37 cellular contexts compared by ENCODE assay signal in genomic region chr10:105725007-105725406, GRCh38.
DNase-seq lines count a peak whose midpoint lies in the region; ATAC-seq, FAIRE-seq and TF ChIP-seq lines count a peak whose summit lies in the region.
"Had no signal": no experiment of that assay in that cellular context is flagged by ENCODE, and none has a peak within 500 bp of the region (broad histone marks: within the 10 kb centered on the region; RNA-seq: fewer than 3 reads in every experiment).

No MANE protein-coding gene starts in this region.

- no peak for TF ChIP-seq POLR2A in breast epithelium (IDR thresholded peaks at IDR 0.05)
- no peak for TF ChIP-seq POLR2A in H1 (IDR thresholded peaks at IDR 0.05; ENCODE audit: control extremely low read depth in 1 of 2, low read depth in 2 of 2, low read length in 2 of 2)
- no peak for TF ChIP-seq POLR2A in esophagus muscularis mucosa (IDR thresholded peaks at IDR 0.05; ENCODE audit: low read depth)

- H3K36me3 Mint-ChIP-seq in MCF 10A (ENCODE audit: insufficient read depth, unreplicated experiment), result no peaks in the 10 kb centered on the region
- H3K36me3 Mint-ChIP-seq: CD14-positive monocyte; CD4-positive, alpha-beta memory T cell; CD4-positive, CD25-positive, alpha-beta regulatory T cell; CD8-positive, alpha-beta T cell had no signal

- no peak overlapping the region for H2BK12ac ChIP-seq in H1 (ENCODE audit: low read depth, low read length)
- H2BK12ac ChIP-seq in trophoblast cell (ENCODE audit: low read length), result no peak overlapping the region

- H4K91ac ChIP-seq in H1 (replicated peaks; ENCODE audit: insufficient read length, low read length) (no peak overlapping the region), trophoblast cell (ENCODE audit: low read depth, low read length) (no peak overlapping the region)

- H3K27ac ChIP-seq in breast epithelium, result no peak overlapping the region
- no peak overlapping the region for H3K27ac ChIP-seq in H1 (ENCODE audit: low read depth, low read length)
- no peak overlapping the region for H3K27ac ChIP-seq in esophagus muscularis mucosa (replicated peaks in 1 of 4)
- H3K27ac ChIP-seq in trophoblast cell (ENCODE audit: low read depth, low read length), result no peak overlapping the region
- H3K27ac ChIP-seq: 22Rv1; A549; BLaER1; BLaER1 treated with 17β-estradiol and CSF1 and Interleukin-3, amounts not matched to agents 10 nM and 100 nM; C4-2B had no signal

- H3K9me3 ChIP-seq in breast epithelium, result no peaks in the 10 kb centered on the region
- H3K9me3 ChIP-seq in H1 (ENCODE audit: insufficient read depth in 2 of 2, low read depth in 1 of 2, low read length in 1 of 2), result no peaks in the 10 kb centered on the region
- H3K9me3 ChIP-seq in esophagus muscularis mucosa, result no peaks in the 10 kb centered on the region
- no peaks in the 10 kb centered on the region for H3K9me3 ChIP-seq in trophoblast cell (ENCODE audit: insufficient read depth, low read depth, low read length)
- H3K9me3 ChIP-seq: A549; BE2C; BLaER1; BLaER1 treated with 17β-estradiol and CSF1 and Interleukin-3, amounts not matched to agents 10 nM and 100 nM; Caco-2 had no signal

- TF ChIP-seq RAD21 in H1 (IDR thresholded peaks at IDR 0.05 in 1 of 2, conservative IDR thresholded peaks at IDR 0.05 in 1 of 2; ENCODE audit: low read depth in 2 of 2, low read length in 2 of 2), result no peak

- H3K27ac Mint-ChIP-seq in MCF 10A (ENCODE audit: low read depth, unreplicated experiment), result no peak overlapping the region
- H3K27ac Mint-ChIP-seq: B cell; CD14-positive monocyte; CD4-positive, alpha-beta memory T cell; CD4-positive, alpha-beta T cell; CD4-positive, CD25-positive, alpha-beta regulatory T cell; CD8-positive, alpha-beta memory T cell; CD8-positive, alpha-beta T cell had no signal

- H3K9me3 Mint-ChIP-seq in MCF 10A (ENCODE audit: unreplicated experiment), result peaks cover 8% of the 10 kb centered on the region
- H3K9me3 Mint-ChIP-seq: CD4-positive, alpha-beta T cell had no signal

- H2AK5ac ChIP-seq in H1 (ENCODE audit: low read depth, low read length), result no peak overlapping the region
- H2AK5ac ChIP-seq in trophoblast cell (ENCODE audit: low read length), result no peak overlapping the region

- H3K79me2 ChIP-seq in H1 (ENCODE audit: control insufficient read depth in 1 of 2, insufficient read depth in 2 of 2, low read length in 2 of 2), result no peaks in the 10 kb centered on the region
- H3K79me2 ChIP-seq in trophoblast cell (ENCODE audit: control insufficient read depth, insufficient read depth, low read length, poor library complexity), result no peaks in the 10 kb centered on the region

- H3K56ac ChIP-seq in H1 (replicated peaks; ENCODE audit: insufficient read length, low read depth, low read length), result no peak overlapping the region

- H3K23ac ChIP-seq in H1 (ENCODE audit: insufficient read length) (no peak overlapping the region), trophoblast cell (ENCODE audit: low read length) (no peak overlapping the region)

- no peaks in the 10 kb centered on the region for H4K20me1 ChIP-seq in H1 (replicated peaks in 1 of 2; ENCODE audit: control insufficient read depth in 1 of 2, insufficient read depth in 2 of 2, low read length in 2 of 2)
- H4K20me1 ChIP-seq: BLaER1; BLaER1 treated with 17β-estradiol and CSF1 and Interleukin-3, amounts not matched to agents 10 nM and 100 nM had no signal

- no peaks in the 10 kb centered on the region for H3K27me3 Mint-ChIP-seq in MCF 10A (ENCODE audit: insufficient read depth, unreplicated experiment)
- H3K27me3 Mint-ChIP-seq: B cell; CD4-positive, alpha-beta memory T cell; CD4-positive, alpha-beta T cell; CD4-positive, CD25-positive, alpha-beta regulatory T cell; CD8-positive, alpha-beta memory T cell had no signal

- no peaks in the 10 kb centered on the region for H3K4me1 Mint-ChIP-seq in MCF 10A (ENCODE audit: insufficient read depth, unreplicated experiment)
- H3K4me1 Mint-ChIP-seq: B cell; CD14-positive monocyte; CD4-positive, alpha-beta memory T cell; CD4-positive, CD25-positive, alpha-beta regulatory T cell; CD8-positive, alpha-beta memory T cell had no signal

- H3K9ac ChIP-seq in H1 (replicated peaks in 1 of 4; ENCODE audit: extremely low read depth in 1 of 4, low read depth in 3 of 4, low read length in 3 of 4) (no peak overlapping the region), trophoblast cell (ENCODE audit: low read length) (peak overlapping the region; percentile 52)
- H3K9ac ChIP-seq: BLaER1; BLaER1 treated with 17β-estradiol and CSF1 and Interleukin-3, amounts not matched to agents 10 nM and 100 nM had no signal

- no peak for FAIRE-seq in H1 (lab: Jason Lieb, UNC)
- FAIRE-seq: A204.1, A549, D721Med had no signal

- no TSS peak for BruUV-seq in MCF 10A (replicated peaks; lab: Mats Ljungman, UMichigan)

- no peak for TF ChIP-seq EP300 in H1 (IDR thresholded peaks at IDR 0.05; ENCODE audit: borderline replicate concordance in 1 of 2, low read depth in 2 of 2, low read length in 2 of 2)
- TF ChIP-seq EP300 in esophagus muscularis mucosa (IDR thresholded peaks at IDR 0.05), result no peak

- TF ChIP-seq CTCF in MCF 10A (IDR thresholded peaks at IDR 0.05; ENCODE audit: unreplicated experiment), result no peak
- TF ChIP-seq CTCF in breast epithelium (IDR thresholded peaks at IDR 0.05), result no peak
- no peak for TF ChIP-seq CTCF in H1 (IDR thresholded peaks at IDR 0.05; ENCODE audit: control extremely low read depth in 1 of 3, insufficient read depth in 1 of 3, low read depth in 1 of 3, low read length in 3 of 3)
- no peak for TF ChIP-seq CTCF in esophagus muscularis mucosa (IDR thresholded peaks at IDR 0.05)

- H3K36me3 ChIP-seq in breast epithelium (no peaks in the 10 kb centered on the region), H1 (ENCODE audit: control insufficient read depth in 2 of 4, insufficient read depth in 4 of 4, low read length in 3 of 4) (no peaks in the 10 kb centered on the region), esophagus muscularis mucosa (no peaks in the 10 kb centered on the region), trophoblast cell (ENCODE audit: control insufficient read depth in 1 of 2, insufficient read depth in 2 of 2, low read length in 2 of 2) (no peaks in the 10 kb centered on the region)
- H3K36me3 ChIP-seq: BE2C; BLaER1; BLaER1 treated with 17β-estradiol and CSF1 and Interleukin-3, amounts not matched to agents 10 nM and 100 nM had no signal

- WGBS in H1 (ENCODE audit: extremely low coverage in 1 of 2, insufficient coverage in 1 of 2, insufficient read length in 1 of 2, insufficient replicate concordance in 2 of 2, low coverage in 1 of 2, low lambda C conversion rate in 2 of 2, missing lambda C conversion rate in 1 of 2), 2 experiments, result 93% methylated on average over 8 of the region's 8 CpGs; no CpG with 5 or more reads in 1 of the 2 experiments
- WGBS in esophagus muscularis mucosa, result 89% methylated on average over 8 of the region's 8 CpGs
- WGBS in trophoblast cell (ENCODE audit: extremely low coverage, insufficient coverage, insufficient read length), result no CpG with 5 or more reads among the region's 8 CpGs

- no peaks in the 10 kb centered on the region for H3K4me1 ChIP-seq in breast epithelium
- H3K4me1 ChIP-seq in H1 (replicated peaks in 1 of 4; ENCODE audit: control insufficient read depth in 3 of 4, insufficient read depth in 4 of 4, low read length in 3 of 4), result peaks cover 0 to 3% (median 0%) of the 10 kb centered on the region in 4 experiments; a peak in 3 of 7 replicates
- no peaks in the 10 kb centered on the region for H3K4me1 ChIP-seq in esophagus muscularis mucosa
- H3K4me1 ChIP-seq in trophoblast cell (ENCODE audit: control insufficient read depth in 1 of 2, insufficient read depth in 2 of 2, low read length in 2 of 2), result no peaks in the 10 kb centered on the region
- H3K4me1 ChIP-seq: A549; BE2C; BLaER1; BLaER1 treated with 17β-estradiol and CSF1 and Interleukin-3, amounts not matched to agents 10 nM and 100 nM had no signal

- H2AFZ ChIP-seq in H1 (ENCODE audit: low read length) (no peak overlapping the region), trophoblast cell (ENCODE audit: insufficient read depth, low read length, poor library complexity) (no peak overlapping the region)

- no peak overlapping the region for H4K8ac ChIP-seq in H1 (ENCODE audit: extremely low read depth, insufficient read depth, low read length)
- no peak overlapping the region for H4K8ac ChIP-seq in trophoblast cell (ENCODE audit: low read depth, low read length)

- H3K4me3 ChIP-seq in breast epithelium, result no peak overlapping the region
- no peak overlapping the region for H3K4me3 ChIP-seq in H1 (ENCODE audit: extremely low read depth in 1 of 4, insufficient read depth in 2 of 4, low read depth in 3 of 4, low read length in 4 of 4)
- H3K4me3 ChIP-seq in esophagus muscularis mucosa, result no peak overlapping the region
- H3K4me3 ChIP-seq in trophoblast cell (ENCODE audit: low read depth, low read length), result no peak overlapping the region
- H3K4me3 ChIP-seq: A549; BLaER1; BLaER1 treated with 17β-estradiol and CSF1 and Interleukin-3, amounts not matched to agents 10 nM and 100 nM had no signal

- H2BK20ac ChIP-seq in H1 (ENCODE audit: low read length), result no peak overlapping the region

- H3K14ac ChIP-seq in H1 (ENCODE audit: insufficient read length) (no peak overlapping the region), trophoblast cell (ENCODE audit: low read length) (no peak overlapping the region)

- no peaks in the 10 kb centered on the region; the same call in 1 of the 2 replicates for H3K23me2 ChIP-seq in H1 (ENCODE audit: low read depth, low read length)

- H3K18ac ChIP-seq in H1 (ENCODE audit: extremely low read depth, low read length) (no peak overlapping the region), trophoblast cell (ENCODE audit: low read length) (no peak overlapping the region)

- ATAC-seq in GM21529 (IDR thresholded peaks at IDR 0.05; ENCODE audit: unreplicated experiment), result no peak
- ATAC-seq in SK-N-SH treated with all-trans-retinoic acid at 6 μM for 48 hours, result no peak
- ATAC-seq: A549; CD8-positive, alpha-beta T cell had no signal

- DNase-seq in MCF 10A (ENCODE audit: unreplicated experiment) (peak; percentile 4), breast epithelium (ENCODE audit: low spot score in 2 of 2) (no peak), H1 (ENCODE audit: low read depth in 1 of 2, low spot score in 2 of 2) (no peak), esophagus muscularis mucosa (ENCODE audit: extremely low spot score) (peak; percentile 78), trophoblast cell (no peak)
- no peak for DNase-seq in activated CD4-positive, alpha-beta T cell treated with anti-CD3 and anti-CD28 coated beads for 48 hours
- DNase-seq: 8988T; ACHN; AML-193; BE2C; C1 segment of cervical spinal cord; Caco-2; Calu3; CD4-positive, alpha-beta memory T cell; CD4-positive, alpha-beta T cell; CD4-positive, CD25-positive, alpha-beta regulatory T cell; CD8-positive, alpha-beta memory T cell; CD8-positive, alpha-beta T cell; COR-L47; DMS 273 treated with DMSO at 0.1 percent for 48 hours; DMS153; DMS53; DMS79; DMS79 treated with DMSO at 0.1 percent for 48 hours; DND-41; EL had no signal

- no peak overlapping the region for H2BK15ac ChIP-seq in H1 (ENCODE audit: low read length)

- H2BK5ac ChIP-seq in H1 (ENCODE audit: low read depth, low read length), result 0 out of 2 replicates have a peak overlapping the region, but pooled peaks have one; percentile 10
- H2BK5ac ChIP-seq in trophoblast cell (ENCODE audit: low read depth, low read length, poor library complexity), result no peak overlapping the region

- POLR2A ChIA-PET in MCF 10A (lab: Yijun Ruan, JAX) (no interaction called here), H1 (lab: Charles Lee; ENCODE audit: partially characterized antibody) (no interaction called here)

- H3K27me3 ChIP-seq in breast epithelium (no peaks in the 10 kb centered on the region), H1 (replicated peaks in 1 of 4; ENCODE audit: control insufficient read depth in 3 of 4, extremely low read depth in 1 of 4, insufficient read depth in 3 of 4, low read length in 3 of 4) (no peaks in the 10 kb centered on the region), esophagus muscularis mucosa (no peaks in the 10 kb centered on the region), trophoblast cell (ENCODE audit: insufficient read depth, low read length) (no peaks in the 10 kb centered on the region)
- H3K27me3 ChIP-seq: BE2C; BLaER1; BLaER1 treated with 17β-estradiol and CSF1 and Interleukin-3, amounts not matched to agents 10 nM and 100 nM had no signal

- H3K4me3 Mint-ChIP-seq in MCF 10A (ENCODE audit: unreplicated experiment), result no peak overlapping the region
- H3K4me3 Mint-ChIP-seq: B cell; CD14-positive monocyte; CD4-positive, alpha-beta memory T cell; CD4-positive, alpha-beta T cell; CD4-positive, CD25-positive, alpha-beta regulatory T cell; CD8-positive, alpha-beta memory T cell; CD8-positive, alpha-beta T cell had no signal

- CTCF ChIA-PET in MCF 10A (lab: Yijun Ruan, JAX) (no interaction called here), H1 (lab: Charles Lee; ENCODE audit: partially characterized antibody) (no interaction called here)

- H2BK120ac ChIP-seq in H1 (replicated peaks; ENCODE audit: low read depth, low read length), result no peak overlapping the region
- no peak overlapping the region for H2BK120ac ChIP-seq in trophoblast cell (ENCODE audit: insufficient read depth, low read length, poor library complexity)

- no peak overlapping the region for H4K12ac ChIP-seq in trophoblast cell (ENCODE audit: low read depth, low read length)

- H3K4ac ChIP-seq in H1 (replicated peaks; ENCODE audit: insufficient read length, low read depth, low read length), result no peak overlapping the region
- H3K4ac ChIP-seq in trophoblast cell (ENCODE audit: low read depth, low read length), result no peak overlapping the region

- intact Hi-C loops in MCF 10A (cut with micrococcal nuclease) (no loop called here), breast epithelium (cut with DNase I; ENCODE audit: low total_unique reads) (no loop called here), esophagus muscularis mucosa (cut with DNase I) (no loop called here)

- no peak overlapping the region for H4K5ac ChIP-seq in H1 (ENCODE audit: insufficient read length, low read depth, low read length)

- H3K79me1 ChIP-seq in H1 (ENCODE audit: low read depth, low read length) (no peaks in the 10 kb centered on the region), trophoblast cell (ENCODE audit: low read length) (no peaks in the 10 kb centered on the region)

- no peak overlapping the region for H3K4me2 ChIP-seq in H1 (ENCODE audit: insufficient read depth in 1 of 2, low read depth in 2 of 2, low read length in 2 of 2)
- no peak overlapping the region for H3K4me2 ChIP-seq in trophoblast cell (ENCODE audit: low read length)
- H3K4me2 ChIP-seq: A549; BLaER1; BLaER1 treated with 17β-estradiol and CSF1 and Interleukin-3, amounts not matched to agents 10 nM and 100 nM had no signal

Comparison
In these comparisons a context has a peak if more than half of its experiments do, and no peak if none do; other contexts are left out.
1. DNase-seq: peak in MCF 10A (single experiment) and esophagus muscularis mucosa (single experiment); none in breast epithelium (0 of 2), H1 (0 of 2), trophoblast cell (0 of 2) and activated CD4-positive, alpha-beta T cell treated with anti-CD3 and anti-CD28 coated beads for 48 hours (single experiment).